In genomic region chr3:172280406-172281051, GRCh38 we compare ENCODE assay signal across 12 cellular contexts.
DNase-seq lines count a peak whose midpoint lies in the region; TF ChIP-seq lines count a peak whose summit lies in the region.
"Had no signal": no experiment of that assay in that cellular context is flagged by ENCODE, and none has a peak within 500 bp of the region (broad histone marks: within the 10 kb centered on the region; RNA-seq: fewer than 3 reads in every experiment).

No MANE protein-coding gene starts in this region.

- peak; percentile 59 for DNase-seq in LHCN-M2 (ENCODE audit: low read depth)
- no peak for DNase-seq in chondrocyte (ENCODE audit: low spot score)
- DNase-seq in lung microvascular endothelial cell (ENCODE audit: low read depth in 2 of 2), result peak; percentile 11 to 53
- no peak for DNase-seq in NCI-H146 (lab: John Stamatoyannopoulos, UW)
- DNase-seq in testis, result no peak
- no peak for DNase-seq in AG08396 (ENCODE audit: low spot score)
- DNase-seq in HuH-7 (ENCODE audit: low spot score), result no peak
- DNase-seq: amygdala; CD4-positive, CD25-positive, alpha-beta regulatory T cell; GOT3; ovary had no signal

- no peak overlapping the region for H2AFZ ChIP-seq in ACC112 (ENCODE audit: low read length, unreplicated experiment)

- H3K36me3 ChIP-seq in ACC112 (ENCODE audit: insufficient read depth, low read length) (peaks cover 22% of the 10 kb centered on the region), testis (ENCODE audit: low read depth, missing control alignments) (no peaks in the 10 kb centered on the region)
- H3K36me3 ChIP-seq: ovary had no signal

- H3K27me3 ChIP-seq in ACC112 (ENCODE audit: insufficient read depth, low read length) (no peaks in the 10 kb centered on the region), testis (no peaks in the 10 kb centered on the region)
- H3K27me3 ChIP-seq: ovary had no signal

- no peaks in the 10 kb centered on the region for H3K9me3 Mint-ChIP-seq in chondrocyte (ENCODE audit: low read depth)
- H3K9me3 Mint-ChIP-seq: CD4-positive, CD25-positive, alpha-beta regulatory T cell had no signal

- WGBS in testis, 2 donors, result 74 to 86% methylated on average over 1 of the region's 1 CpG

- peaks cover 21% of the 10 kb centered on the region for H3K36me3 Mint-ChIP-seq in chondrocyte (ENCODE audit: low read depth)

- no peaks in the 10 kb centered on the region for H3K9me3 ChIP-seq in testis
- H3K9me3 ChIP-seq: ovary had no signal

- H3K4me3 Mint-ChIP-seq in chondrocyte (ENCODE audit: unreplicated experiment), result peak overlapping the region; percentile 2
- H3K4me3 Mint-ChIP-seq: CD4-positive, CD25-positive, alpha-beta regulatory T cell had no signal

- intact Hi-C loops in testis (cut with DNase I; ENCODE audit: low total_unique reads), result no loop called here

- H3K27ac ChIP-seq in ACC112 (ENCODE audit: low read depth, low read length) (peak overlapping the region; percentile 30), testis (no peak overlapping the region)
- H3K27ac ChIP-seq: ovary had no signal

- H3K4me3 ChIP-seq in ACC112 (ENCODE audit: low read depth, low read length) (no peak overlapping the region), testis (no peak overlapping the region)
- H3K4me3 ChIP-seq: ovary had no signal

- peaks cover 92% of the 10 kb centered on the region for H3K4me1 Mint-ChIP-seq in chondrocyte (ENCODE audit: low read depth)

- TF ChIP-seq POLR2A in testis (IDR thresholded peaks at IDR 0.05), result no peak

- no peak for TF ChIP-seq CTCF in chondrocyte (IDR thresholded peaks at IDR 0.05)
- TF ChIP-seq CTCF in testis (IDR thresholded peaks at IDR 0.05), result no peak

- H3K79me2 ChIP-seq in ACC112 (ENCODE audit: control insufficient read depth, insufficient read depth, low read length, unreplicated experiment), result peaks cover 82% of the 10 kb centered on the region

- H3K27me3 Mint-ChIP-seq in chondrocyte (ENCODE audit: low read depth), result no peaks in the 10 kb centered on the region
- H3K27me3 Mint-ChIP-seq: CD4-positive, CD25-positive, alpha-beta regulatory T cell had no signal

- H3K4me1 ChIP-seq in ACC112 (ENCODE audit: control insufficient read depth, insufficient read depth, low read length, unreplicated experiment) (peaks cover 46% of the 10 kb centered on the region), testis (no peaks in the 10 kb centered on the region)

- H3K27ac Mint-ChIP-seq in chondrocyte (ENCODE audit: unreplicated experiment), result peak overlapping the region; percentile 93
- H3K27ac Mint-ChIP-seq: CD4-positive, CD25-positive, alpha-beta regulatory T cell had no signal

Comparison
In these comparisons a context has a peak if more than half of its experiments do, and no peak if none do; other contexts are left out.
1. DNase-seq: peak in LHCN-M2 (single experiment) and lung microvascular endothelial cell (2 of 2); none in chondrocyte (single experiment), NCI-H146 (single experiment), testis (single experiment), AG08396 (single experiment) and HuH-7 (single experiment).